18 cellular contexts compared by ENCODE assay signal in genomic region chr18:10182009-10182624, GRCh38.
"Had no signal": no experiment of that assay in that cellular context is flagged by ENCODE, and none has a peak within 500 bp of the region (broad histone marks: within the 10 kb centered on the region; RNA-seq: fewer than 3 reads in every experiment).

No MANE protein-coding gene starts in this region.

- H3K36me3 ChIP-seq: brain microvascular endothelial cell, ovary, sigmoid colon, stomach, thoracic aorta, uterus had no signal

- H3K27me3 ChIP-seq: brain microvascular endothelial cell, ovary, sigmoid colon, stomach had no signal

- FAIRE-seq: endothelial cell of umbilical vein had no signal

- DNase-seq: activated CD4-positive, CD25-positive, alpha-beta regulatory T cell treated with anti-CD3 and anti-CD28 coated beads, Interleukin-2, amount 50 U/mL, for 72 hours; anterior cingulate cortex; brain microvascular endothelial cell; cortex of kidney; effector CD4-positive, alpha-beta T cell; foreskin fibroblast; glutamatergic neuron; ovary; sigmoid colon; stimulated activated CD4-positive, alpha-beta T cell treated with anti-CD3 and anti-CD28 coated beads, Interleukin-1b, Interleukin-23, amount 100 ng/mL, for 48 hours; stomach; uterus had no signal

- H3K4me3 ChIP-seq: ovary, sigmoid colon, stomach, thoracic aorta, uterus had no signal

- H3K36me3 Mint-ChIP-seq: mesothelial cell of epicardium had no signal

- H3K4me1 Mint-ChIP-seq: central memory CD8-positive, alpha-beta T cell had no signal

- H3K4me3 Mint-ChIP-seq: activated T-helper 1 cell treated with anti-CD3 and anti-CD28 coated beads, Interleukin-12 subunit alpha, Interleukin-12 subunit beta, Interleukin-2, Interleukin-4 antibody, amounts not matched to agents 30 ng/mL and 10 ng/mL and 1 ng/mL, durations not matched to agents 14 hours and 24 hours and 36 hours; central memory CD8-positive, alpha-beta T cell; mesothelial cell of epicardium; neural crest cell had no signal

- H3K9me3 ChIP-seq: ovary, sigmoid colon, stomach, thoracic aorta, uterus had no signal

- H3K27ac ChIP-seq: brain microvascular endothelial cell, ovary, sigmoid colon, stomach, thoracic aorta, uterus had no signal

- H3K27ac Mint-ChIP-seq: activated T-helper 1 cell treated with anti-CD3 and anti-CD28 coated beads, Interleukin-12 subunit alpha, Interleukin-12 subunit beta, Interleukin-2, Interleukin-4 antibody, amounts not matched to agents 30 ng/mL and 10 ng/mL and 1 ng/mL, durations not matched to agents 14 hours and 24 hours and 36 hours; mesothelial cell of epicardium had no signal

- H3K4me1 ChIP-seq: sigmoid colon, stomach, uterus had no signal
